ENCODE assay signal across 27 cellular contexts in the genomic region with DNA sequence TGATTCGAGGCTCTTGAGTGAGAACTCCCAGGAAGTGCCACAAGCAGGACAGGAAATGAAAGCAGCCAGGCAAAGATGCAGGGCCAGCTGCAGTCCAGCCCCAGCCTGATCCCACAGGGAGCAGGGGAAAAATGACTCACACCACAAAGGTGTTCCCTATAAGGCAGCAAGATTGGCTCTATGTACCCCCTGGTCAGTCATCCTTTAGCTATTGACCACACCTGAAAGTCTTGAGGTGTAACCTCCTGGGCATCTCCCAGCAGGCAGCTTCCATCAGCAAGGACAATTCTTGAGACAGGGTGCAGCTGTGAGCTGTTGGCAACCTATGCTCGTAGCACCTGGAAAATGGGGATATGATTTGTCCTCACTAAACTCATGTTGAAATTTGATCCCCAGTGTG. TPM values are rescaled to one million over a fixed set of nuclear protein-coding genes. Genes with fewer than 3 reads are reported as not detected.
DNase-seq lines count a peak whose midpoint lies in the region; ATAC-seq, FAIRE-seq and TF ChIP-seq lines count a peak whose summit lies in the region.
"Had no signal": no experiment of that assay in that cellular context is flagged by ENCODE, and none has a peak within 500 bp of the region (broad histone marks: within the 10 kb centered on the region; RNA-seq: fewer than 3 reads in every experiment).

No MANE protein-coding gene starts in this region.

- H3K36me3 Mint-ChIP-seq in GM23338 (ENCODE audit: low read depth) (no peaks in the 10 kb centered on the region), nephron progenitor cell (ENCODE audit: low read depth) (no peaks in the 10 kb centered on the region)

- no peak overlapping the region for H2AK5ac ChIP-seq in H1 (ENCODE audit: low read depth, low read length)

- H3K79me1 ChIP-seq in H1 (ENCODE audit: low read depth, low read length) = no peaks in the 10 kb centered on the region

- CTCF ChIA-PET in H1 (lab: Charles Lee; ENCODE audit: partially characterized antibody) = no interaction called here

- H3K9me3 Mint-ChIP-seq in GM23338 (no peaks in the 10 kb centered on the region), nephron progenitor cell (peaks cover 6% of the 10 kb centered on the region)
- H3K9me3 Mint-ChIP-seq: CD4-positive, alpha-beta T cell; IgD-negative memory B cell; neural crest cell had no signal

- no peaks in the 10 kb centered on the region for H3K9me3 ChIP-seq in H1 (ENCODE audit: insufficient read depth in 2 of 2, low read depth in 1 of 2, low read length in 1 of 2)
- H3K9me3 ChIP-seq in effector memory CD4-positive, alpha-beta T cell (ENCODE audit: control insufficient read depth, low read length) = no peaks in the 10 kb centered on the region
- H3K9me3 ChIP-seq: gastrocnemius medialis, left lung, prostate gland, tibial artery had no signal

- H2BK12ac ChIP-seq in H1 (ENCODE audit: low read depth, low read length) = no peak overlapping the region

- TF ChIP-seq CTCF in GM23338 (conservative IDR thresholded peaks at IDR 0.05; ENCODE audit: low read depth in 2 of 2) (no peak), H1 (IDR thresholded peaks at IDR 0.05; ENCODE audit: control extremely low read depth in 1 of 3, insufficient read depth in 1 of 3, low read depth in 1 of 3, low read length in 3 of 3) (no peak), nephron progenitor cell (IDR thresholded peaks at IDR 0.05) (no peak)

- no peaks in the 10 kb centered on the region for H3F3A ChIP-seq in GM23338 (replicated peaks; ENCODE audit: low read depth)

- no peak overlapping the region for H4K91ac ChIP-seq in H1 (replicated peaks; ENCODE audit: insufficient read length, low read length)

- H3K27me3 Mint-ChIP-seq in GM23338 (ENCODE audit: insufficient read depth, low read depth, poor library complexity) = peaks cover 8% of the 10 kb centered on the region
- H3K27me3 Mint-ChIP-seq in nephron progenitor cell (ENCODE audit: low read depth, poor library complexity) = peaks cover 10% of the 10 kb centered on the region

- H3K23ac ChIP-seq in H1 (ENCODE audit: insufficient read length) = no peak overlapping the region

- no peak for ATAC-seq in GM23338
- ATAC-seq: gastrocnemius medialis; left lung; stimulated activated naive CD8-positive, alpha-beta T cell treated with anti-CD3 and anti-CD28 coated beads, Interleukin-15, Interleukin-2, amounts not matched to agents 100 U/mL and 50 U/mL, for 24 hours had no signal

- no peak overlapping the region for H3K14ac ChIP-seq in H1 (ENCODE audit: insufficient read length)

- H3K4me1 Mint-ChIP-seq in GM23338 (peaks cover 5% of the 10 kb centered on the region; the same call in 2 of the 3 replicates), nephron progenitor cell (peaks cover 7% of the 10 kb centered on the region)
- H3K4me1 Mint-ChIP-seq: IgD-negative memory B cell, neural crest cell had no signal

- H2AFZ ChIP-seq in GM23338 (peak overlapping the region; percentile 20; the same call in 1 of the 2 replicates), H1 (ENCODE audit: low read length) (peak overlapping the region; percentile 94; the same call in 1 of the 2 replicates)

- 97% methylated on average over 2 of the region's 2 CpGs; no CpG with 5 or more reads in 1 of the 2 experiments for WGBS in H1 (ENCODE audit: extremely low coverage in 1 of 2, insufficient coverage in 1 of 2, insufficient read length in 1 of 2, insufficient replicate concordance in 2 of 2, low coverage in 1 of 2, low lambda C conversion rate in 2 of 2, missing lambda C conversion rate in 1 of 2), 2 experiments

- H3K4me3 Mint-ChIP-seq in GM23338 (no peak overlapping the region), nephron progenitor cell (no peak overlapping the region)
- H3K4me3 Mint-ChIP-seq: CD4-positive, alpha-beta T cell; IgD-negative memory B cell; neural crest cell had no signal

- no peak overlapping the region for H4K8ac ChIP-seq in H1 (ENCODE audit: extremely low read depth, insufficient read depth, low read length)

- H3K27ac Mint-ChIP-seq in GM23338 (no peak overlapping the region), nephron progenitor cell (peak overlapping the region; percentile 47)
- H3K27ac Mint-ChIP-seq: CD4-positive, alpha-beta T cell; IgD-negative memory B cell had no signal

- H3K9me2 ChIP-seq in GM23338 (ENCODE audit: insufficient read depth) = no peaks in the 10 kb centered on the region

- H3K27ac ChIP-seq in GM23338 (ENCODE audit: low read depth) (no peak overlapping the region), H1 (ENCODE audit: low read depth, low read length) (no peak overlapping the region)
- H3K27ac ChIP-seq in effector memory CD4-positive, alpha-beta T cell (ENCODE audit: insufficient read depth, low read length, poor library complexity, severe bottlenecking) = no peak overlapping the region
- H3K27ac ChIP-seq: gastrocnemius medialis, left lung, prostate gland, SK-N-MC, skin epidermis, tibial artery, WERI-Rb-1 had no signal

- no peak overlapping the region for H3K18ac ChIP-seq in H1 (ENCODE audit: extremely low read depth, low read length)

- H3K4me2 ChIP-seq in GM23338 (no peak overlapping the region), H1 (ENCODE audit: insufficient read depth in 1 of 2, low read depth in 2 of 2, low read length in 2 of 2) (no peak overlapping the region)

- no peak for TF ChIP-seq RAD21 in H1 (IDR thresholded peaks at IDR 0.05 in 1 of 2, conservative IDR thresholded peaks at IDR 0.05 in 1 of 2; ENCODE audit: low read depth in 2 of 2, low read length in 2 of 2)

- H3K23me2 ChIP-seq in H1 (ENCODE audit: low read depth, low read length) = no peaks in the 10 kb centered on the region

- no peak overlapping the region for H2BK20ac ChIP-seq in H1 (ENCODE audit: low read length)

- no peak overlapping the region for H3K4ac ChIP-seq in H1 (replicated peaks; ENCODE audit: insufficient read length, low read depth, low read length)

- H3K4me1 ChIP-seq in GM23338 (ENCODE audit: insufficient read depth) (peaks cover 6% of the 10 kb centered on the region; the same call in 1 of the 2 replicates), H1 (replicated peaks in 1 of 4; ENCODE audit: control insufficient read depth in 3 of 4, insufficient read depth in 4 of 4, low read length in 3 of 4) (no peaks in the 10 kb centered on the region)
- H3K4me1 ChIP-seq in effector memory CD4-positive, alpha-beta T cell (ENCODE audit: control insufficient read depth, insufficient read depth, low read length, poor library complexity, severe bottlenecking) = no peaks in the 10 kb centered on the region
- H3K4me1 ChIP-seq: gastrocnemius medialis, left lung, prostate gland had no signal

- TF ChIP-seq POLR2A in H1 (IDR thresholded peaks at IDR 0.05; ENCODE audit: control extremely low read depth in 1 of 2, low read depth in 2 of 2, low read length in 2 of 2) = no peak

- H4K5ac ChIP-seq in H1 (ENCODE audit: insufficient read length, low read depth, low read length) = no peak overlapping the region

- H3K36me3 ChIP-seq in GM23338 (ENCODE audit: insufficient read depth) = no peaks in the 10 kb centered on the region
- no peaks in the 10 kb centered on the region for H3K36me3 ChIP-seq in H1 (ENCODE audit: control insufficient read depth in 2 of 4, insufficient read depth in 4 of 4, low read length in 3 of 4)
- H3K36me3 ChIP-seq in effector memory CD4-positive, alpha-beta T cell (ENCODE audit: control insufficient read depth, insufficient read depth, low read length) = no peaks in the 10 kb centered on the region
- H3K36me3 ChIP-seq: gastrocnemius medialis, left lung, prostate gland, tibial artery, WERI-Rb-1 had no signal

- H3K56ac ChIP-seq in H1 (replicated peaks; ENCODE audit: insufficient read length, low read depth, low read length) = no peak overlapping the region

- H3K27me3 ChIP-seq in GM23338 (ENCODE audit: insufficient read depth) (peaks cover 45% of the 10 kb centered on the region), H1 (replicated peaks in 1 of 4; ENCODE audit: control insufficient read depth in 3 of 4, extremely low read depth in 1 of 4, insufficient read depth in 3 of 4, low read length in 3 of 4) (no peaks in the 10 kb centered on the region)
- peaks cover 5% of the 10 kb centered on the region for H3K27me3 ChIP-seq in effector memory CD4-positive, alpha-beta T cell (replicated peaks; ENCODE audit: control insufficient read depth, insufficient read depth, low read length, poor library complexity, severe bottlenecking)

- no peak overlapping the region for H3K9ac ChIP-seq in H1 (replicated peaks in 1 of 4; ENCODE audit: extremely low read depth in 1 of 4, low read depth in 3 of 4, low read length in 3 of 4)

- H2BK5ac ChIP-seq in H1 (ENCODE audit: low read depth, low read length) = no peak overlapping the region

- peak; percentile 7 for DNase-seq in GM23338 (ENCODE audit: low spot score)
- DNase-seq in NCI-H226 = peak; percentile 17
- no peak for DNase-seq in H1 (ENCODE audit: low read depth in 1 of 2, low spot score in 2 of 2)
- DNase-seq in nephron progenitor cell = no peak
- DNase-seq in effector memory CD4-positive, alpha-beta T cell = no peak
- DNase-seq in NCI-H2081 (lab: John Stamatoyannopoulos, UW) = no peak
- no peak for DNase-seq in iPS-NIHi11 (ENCODE audit: low spot score)
- DNase-seq: activated CD4-positive, alpha-beta T cell treated with anti-CD3 and anti-CD28 coated beads, Interleukin-2, amount 50 U/mL, for 48 hours; activated naive CD4-positive, alpha-beta T cell; activated T-cell treated with anti-CD3 and anti-CD28 coated beads for 4 hours; CD4-positive, alpha-beta T cell; central memory CD4-positive, alpha-beta T cell; DMS153; erythroblast; gastrocnemius medialis; left lung; NCI-H82; stimulated activated naive CD8-positive, alpha-beta T cell treated with anti-CD3 and anti-CD28 coated beads, Interleukin-15, Interleukin-2, amounts not matched to agents 100 U/mL and 50 U/mL, for 24 hours; tibial artery; WERI-Rb-1 had no signal

- no peak overlapping the region for H2BK120ac ChIP-seq in H1 (replicated peaks; ENCODE audit: low read depth, low read length)

- H3K79me2 ChIP-seq in GM23338 (replicated peaks; ENCODE audit: insufficient read depth) = no peaks in the 10 kb centered on the region
- H3K79me2 ChIP-seq in H1 (ENCODE audit: control insufficient read depth in 1 of 2, insufficient read depth in 2 of 2, low read length in 2 of 2) = no peaks in the 10 kb centered on the region

- TF ChIP-seq EP300 in H1 (IDR thresholded peaks at IDR 0.05; ENCODE audit: borderline replicate concordance in 1 of 2, low read depth in 2 of 2, low read length in 2 of 2) = no peak

- FAIRE-seq in H1 (lab: Jason Lieb, UNC) = no peak

- H3K4me3 ChIP-seq in GM23338 = no peak overlapping the region
- no peak overlapping the region for H3K4me3 ChIP-seq in H1 (ENCODE audit: extremely low read depth in 1 of 4, insufficient read depth in 2 of 4, low read depth in 3 of 4, low read length in 4 of 4)
- no peak overlapping the region for H3K4me3 ChIP-seq in effector memory CD4-positive, alpha-beta T cell (ENCODE audit: insufficient read depth, low read depth, low read length, poor library complexity, severe bottlenecking)
- H3K4me3 ChIP-seq: gastrocnemius medialis, left lung, prostate gland, SK-N-MC, skin epidermis, tibial artery had no signal

- POLR2A ChIA-PET in H1 (lab: Charles Lee; ENCODE audit: partially characterized antibody) = no interaction called here

- H2BK15ac ChIP-seq in H1 (ENCODE audit: low read length) = no peak overlapping the region

- H4K20me1 ChIP-seq in GM23338 (replicated peaks; ENCODE audit: insufficient read depth) (no peaks in the 10 kb centered on the region), H1 (replicated peaks in 1 of 2; ENCODE audit: control insufficient read depth in 1 of 2, insufficient read depth in 2 of 2, low read length in 2 of 2) (no peaks in the 10 kb centered on the region)

RNA-seq across cellular contexts. Expression of a gene that starts 27.9 kb away (rescaled TPM):
- total RNA-seq in GM23338 (2014; rRNA removed; shearing (Covaris generic)) = not detected in 2 replicates
- not detected in 2 replicates for polyA plus RNA-seq in GM23338 (2016; fragmentation: Nextera tagmentation; extraction: Ambion mirVana)
- not detected in 2 replicates for total RNA-seq in H1 (2021; fragmentation: NEBNext Ultra II Directional; extraction: Animal tissue kit (Norgen Biotek cat#: 25700))
- 0.08 TPM in 1 of 2 replicates, not detected in the other for polyA plus RNA-seq in H1 (2011; rRNA removed)
- polyA plus RNA-seq in H1 (2011; cell fraction: cytosol; rRNA removed) = 0.21 TPM
- polyA plus RNA-seq in H1 (2011; cell fraction: nucleus; rRNA removed) = not detected
- not detected in 4 replicates for polyA plus RNA-seq in H1 (2012, experiment 1 of 2)
- polyA plus RNA-seq in H1 (2012, experiment 2 of 2) = not detected
- not detected for polyA plus RNA-seq in H1 (2013, experiment 1 of 2)
- 0.17 TPM for polyA plus RNA-seq in H1 (2013, experiment 2 of 2)
- not detected in 2 replicates for polyA minus RNA-seq in H1 (2011; rRNA and poly(A)+ RNA removed)
- not detected for polyA minus RNA-seq in H1 (2011; cell fraction: cytosol; rRNA and poly(A)+ RNA removed)
- polyA minus RNA-seq in H1 (2011; cell fraction: nucleus; rRNA and poly(A)+ RNA removed) = not detected
- total RNA-seq: CD4-positive, alpha-beta T cell; gastrocnemius medialis; left lung; mononuclear cell; neural crest cell; prostate gland; T-helper 2 cell treated with Interferon-gamma antibody and Interleukin-4, amounts not matched to agents 100 ng/mL and 5 ng/mL, for 36 hours had no signal
- polyA plus RNA-seq: IgD-negative memory B cell had no signal

Comparison
In these comparisons a context has a peak if more than half of its experiments do, and no peak if none do; other contexts are left out.
1. DNase-seq: peak in GM23338 (single experiment) and NCI-H226 (single experiment); none in H1 (0 of 2), nephron progenitor cell (single experiment), effector memory CD4-positive, alpha-beta T cell (0 of 3), NCI-H2081 (0 of 2) and iPS-NIHi11 (single experiment).